Comparison of ENCODE assay signal across 6 cellular contexts in the genomic region with DNA sequence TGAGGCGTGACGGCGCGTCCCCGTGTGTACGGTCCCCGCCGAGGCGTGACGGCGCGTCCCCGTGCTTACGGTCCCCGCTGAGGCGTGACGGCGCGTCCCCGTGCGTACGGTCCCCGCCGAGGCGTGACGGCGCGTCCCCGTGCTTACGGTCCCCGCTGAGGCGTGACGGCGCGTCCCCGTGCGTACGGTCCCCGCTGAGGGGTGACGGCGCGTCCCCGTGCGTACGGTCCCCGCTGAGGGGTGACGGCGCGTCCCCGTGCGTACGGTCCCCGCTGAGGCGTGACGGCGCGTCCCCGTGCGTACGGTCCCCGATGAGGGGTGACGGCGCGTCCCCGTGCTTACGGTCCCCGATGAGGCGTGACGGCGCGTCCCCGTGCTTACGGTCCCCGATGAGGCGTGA. TPM values are rescaled to one million over a fixed set of nuclear protein-coding genes. Genes with fewer than 3 reads are reported as not detected.
"Had no signal": no experiment of that assay in that cellular context is flagged by ENCODE, and none has a peak within 500 bp of the region (broad histone marks: within the 10 kb centered on the region; RNA-seq: fewer than 3 reads in every experiment).

No MANE protein-coding gene starts in this region.

RNA-seq across cellular contexts. Expression of a gene that starts 20.5 kb away (rescaled TPM):
- total RNA-seq: GM23248, H1, H9, HT-29, IMR-90, K562 had no signal
- polyA plus RNA-seq: GM23248, H1, IMR-90, K562 had no signal
